Comparison of ENCODE assay signal across 1 cellular context in the genomic region with DNA sequence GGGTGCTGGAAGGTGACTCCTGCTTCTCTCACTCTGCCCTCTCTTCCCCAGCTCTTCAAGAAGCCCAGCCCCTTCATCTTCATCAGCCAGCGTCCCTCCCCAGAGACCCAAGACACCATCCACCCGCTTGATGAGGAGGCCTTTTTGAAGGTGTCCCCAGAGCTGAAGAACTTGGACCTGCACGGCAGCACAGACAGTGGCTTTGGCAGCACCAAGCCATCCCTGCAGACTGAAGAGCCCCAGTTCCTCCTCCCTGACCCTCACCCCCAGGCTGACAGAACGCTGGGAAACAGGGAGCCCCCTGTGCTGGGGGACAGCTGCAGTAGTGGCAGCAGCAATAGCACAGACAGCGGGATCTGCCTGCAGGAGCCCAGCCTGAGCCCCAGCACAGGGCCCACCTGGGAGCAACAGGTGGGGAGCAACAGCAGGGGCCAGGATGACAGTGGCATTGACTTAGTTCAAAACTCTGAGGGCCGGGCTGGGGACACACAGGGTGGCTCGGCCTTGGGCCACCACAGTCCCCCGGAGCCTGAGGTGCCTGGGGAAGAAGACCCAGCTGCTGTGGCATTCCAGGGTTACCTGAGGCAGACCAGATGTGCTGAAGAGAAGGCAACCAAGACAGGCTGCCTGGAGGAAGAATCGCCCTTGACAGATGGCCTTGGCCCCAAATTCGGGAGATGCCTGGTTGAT.
TF ChIP-seq lines count a peak whose summit lies in the region.

No MANE protein-coding gene starts in this region.

TF ChIP-seq in SK-N-SH treated with all-trans-retinoic acid at 6 μM for 48 hours, 23 proteins besides CTCF, POLR2A, EP300 and RAD21 (continued from another document):
- TF ChIP-seq PPARA (CRISPR knock-in tag; IDR thresholded peaks at IDR 0.05; ENCODE audit: borderline replicate concordance) = no peak
- TF ChIP-seq, protein P1, sequence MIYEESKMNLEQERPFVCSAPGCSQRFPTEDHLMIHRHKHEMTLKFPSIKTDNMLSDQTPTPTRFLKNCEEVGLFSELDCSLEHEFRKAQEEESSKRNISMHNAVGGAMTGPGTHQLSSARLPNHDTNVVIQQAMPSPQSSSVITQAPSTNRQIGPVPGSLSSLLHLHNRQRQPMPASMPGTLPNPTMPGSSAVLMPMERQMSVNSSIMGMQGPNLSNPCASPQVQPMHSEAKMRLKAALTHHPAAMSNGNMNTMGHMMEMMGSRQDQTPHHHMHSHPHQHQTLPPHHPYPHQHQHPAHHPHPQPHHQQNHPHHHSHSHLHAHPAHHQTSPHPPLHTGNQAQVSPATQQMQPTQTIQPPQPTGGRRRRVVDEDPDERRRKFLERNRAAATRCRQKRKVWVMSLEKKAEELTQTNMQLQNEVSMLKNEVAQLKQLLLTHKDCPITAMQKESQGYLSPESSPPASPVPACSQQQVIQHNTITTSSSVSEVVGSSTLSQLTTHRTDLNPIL (CRISPR knock-in tag; IDR thresholded peaks at IDR 0.05; ENCODE audit: low read depth) = no peak
- no peak for TF ChIP-seq TOX (CRISPR knock-in tag; IDR thresholded peaks at IDR 0.05; ENCODE audit: borderline replicate concordance)
- TF ChIP-seq, protein P2, sequence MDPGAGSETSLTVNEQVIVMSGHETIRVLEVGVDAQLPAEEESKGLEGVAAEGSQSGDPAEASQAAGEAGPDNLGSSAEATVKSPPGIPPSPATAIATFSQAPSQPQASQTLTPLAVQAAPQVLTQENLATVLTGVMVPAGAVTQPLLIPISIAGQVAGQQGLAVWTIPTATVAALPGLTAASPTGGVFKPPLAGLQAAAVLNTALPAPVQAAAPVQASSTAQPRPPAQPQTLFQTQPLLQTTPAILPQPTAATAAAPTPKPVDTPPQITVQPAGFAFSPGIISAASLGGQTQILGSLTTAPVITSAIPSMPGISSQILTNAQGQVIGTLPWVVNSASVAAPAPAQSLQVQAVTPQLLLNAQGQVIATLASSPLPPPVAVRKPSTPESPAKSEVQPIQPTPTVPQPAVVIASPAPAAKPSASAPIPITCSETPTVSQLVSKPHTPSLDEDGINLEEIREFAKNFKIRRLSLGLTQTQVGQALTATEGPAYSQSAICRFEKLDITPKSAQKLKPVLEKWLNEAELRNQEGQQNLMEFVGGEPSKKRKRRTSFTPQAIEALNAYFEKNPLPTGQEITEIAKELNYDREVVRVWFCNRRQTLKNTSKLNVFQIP (CRISPR knock-in tag; IDR thresholded peaks at IDR 0.05; ENCODE audit: borderline replicate concordance, low read depth) = no peak
